In the genomic region with DNA sequence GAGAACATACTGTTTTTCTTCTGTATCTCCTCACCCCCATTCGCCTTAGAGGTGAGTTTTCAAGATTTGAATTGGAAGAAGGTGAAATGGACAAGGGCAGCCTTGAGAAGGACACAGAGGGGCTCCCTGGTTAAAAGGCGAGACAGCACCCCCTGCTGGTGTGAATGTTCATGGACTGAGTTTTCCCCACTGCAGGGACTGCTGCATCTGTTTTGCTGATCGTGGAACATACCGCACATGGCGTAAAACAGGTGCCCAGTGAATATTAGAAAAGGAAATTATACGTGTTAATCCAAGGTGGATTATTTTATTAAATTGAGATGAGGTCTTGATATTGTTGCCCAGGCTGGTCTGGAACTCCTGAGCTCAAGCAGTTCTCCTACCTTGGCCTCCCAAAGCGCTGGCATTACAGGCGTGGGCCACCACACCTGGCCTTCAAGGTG, we compare ENCODE assay signal across 8 cellular contexts.
DNase-seq lines count a peak whose midpoint lies in the region; ATAC-seq and TF ChIP-seq lines count a peak whose summit lies in the region.

No MANE protein-coding gene starts in this region.

- H3K27me3 Mint-ChIP-seq in nephron progenitor cell (ENCODE audit: low read depth, poor library complexity), result no peaks in the 10 kb centered on the region

- no peaks in the 10 kb centered on the region for H3K4me1 ChIP-seq in OCI-LY3 (ENCODE audit: low read length)

- no peak overlapping the region for H3K4me3 Mint-ChIP-seq in nephron progenitor cell

- TF ChIP-seq CTCF in C4-2B (conservative IDR thresholded peaks at IDR 0.05) (peak; percentile 90), OCI-LY3 (IDR thresholded peaks at IDR 0.05; ENCODE audit: low read depth, low read length) (peak; percentile 89), nephron progenitor cell (IDR thresholded peaks at IDR 0.05) (peak; percentile 85)

- H3K9me3 ChIP-seq in OCI-LY3 (ENCODE audit: insufficient read depth, low read length), result no peaks in the 10 kb centered on the region

- no peak overlapping the region for H3K27ac ChIP-seq in C4-2B
- H3K27ac ChIP-seq in OCI-LY3 (ENCODE audit: low read length), result no peak overlapping the region

- peaks cover 37% of the 10 kb centered on the region for H3K4me1 Mint-ChIP-seq in nephron progenitor cell

- H3K4me2 ChIP-seq in OCI-LY3 (ENCODE audit: low read length), result no peak overlapping the region

- H3K36me3 Mint-ChIP-seq in nephron progenitor cell (ENCODE audit: low read depth), result peaks cover 13% of the 10 kb centered on the region

- peak overlapping the region; percentile 58 for H3K27ac Mint-ChIP-seq in nephron progenitor cell

- no peak overlapping the region for H2AFZ ChIP-seq in OCI-LY3 (ENCODE audit: low read depth, low read length)

- no peaks in the 10 kb centered on the region for H3K79me2 ChIP-seq in OCI-LY3 (ENCODE audit: low read length)

- no peak overlapping the region for H3K9ac ChIP-seq in OCI-LY3 (ENCODE audit: low read length)

- H3K4me3 ChIP-seq in OCI-LY3 (ENCODE audit: low read length), result no peak overlapping the region

- no peaks in the 10 kb centered on the region for H3K27me3 ChIP-seq in OCI-LY3 (ENCODE audit: low read depth, low read length)

- H3K36me3 ChIP-seq in OCI-LY3 (replicated peaks; ENCODE audit: low read depth, low read length), result peaks cover 48% of the 10 kb centered on the region

- no peaks in the 10 kb centered on the region for H3K9me3 Mint-ChIP-seq in nephron progenitor cell

- peaks cover 3% of the 10 kb centered on the region; the same call in 1 of the 2 replicates for H4K20me1 ChIP-seq in OCI-LY3 (ENCODE audit: insufficient read depth, low read length)

- DNase-seq in HK-2 (ENCODE audit: unreplicated experiment) (peak; percentile 38), fibroblast of gingiva (ENCODE audit: low read depth) (peak; percentile 49), nephron progenitor cell (peak; percentile 84), SHP77 treated with DMSO at 0.1 percent for 48 hours (lab: John Stamatoyannopoulos, UW) (no peak)
- DNase-seq in activated T-cell treated with anti-CD3 and anti-CD28 coated beads, Interleukin-2, amount 50 U/mL, for 1 hour, result peak; percentile 75
- peak; percentile 82 for DNase-seq in stimulated activated naive CD8-positive, alpha-beta T cell treated with anti-CD3 and anti-CD28 coated beads, Interleukin-15, Interleukin-2, amounts not matched to agents 100 U/mL and 50 U/mL, for 24 hours

- peak; percentile 69 for ATAC-seq in stimulated activated naive CD8-positive, alpha-beta T cell treated with anti-CD3 and anti-CD28 coated beads, Interleukin-15, Interleukin-2, amounts not matched to agents 100 U/mL and 50 U/mL, for 24 hours
